2 cellular contexts compared by ENCODE assay signal in genomic region chr5:173229381-173229959, GRCh38.
A peak's percentile ranks its signal among the peaks of the same experiment; 100 is the strongest.
TF ChIP-seq lines count a peak whose summit lies in the region.

No MANE protein-coding gene starts in this region.

TF ChIP-seq in GM23338, 12 proteins besides CTCF, POLR2A, EP300 and RAD21:
- TF ChIP-seq ZNF331 (CRISPR knock-in tag; IDR thresholded peaks at IDR 0.05; ENCODE audit: low read depth) (no peak), ZNF114 (CRISPR knock-in tag; IDR thresholded peaks at IDR 0.05) (no peak), EZH2 (IDR thresholded peaks at IDR 0.05; ENCODE audit: low read depth, unreplicated experiment) (no peak), STAT1 (IDR thresholded peaks at IDR 0.05; ENCODE audit: unreplicated experiment) (no peak), REST (IDR thresholded peaks at IDR 0.05; ENCODE audit: unreplicated experiment) (no peak), EZH2phosphoT487 (IDR thresholded peaks at IDR 0.05; ENCODE audit: unreplicated experiment) (no peak), CREB1 (CRISPR knock-in tag; IDR thresholded peaks at IDR 0.05; ENCODE audit: low read depth) (no peak), POLR2AphosphoS5 (IDR thresholded peaks at IDR 0.05; ENCODE audit: low read depth) (no peak)
TF ChIP-seq in GM23338: peak in this region for 0.

TF ChIP-seq in H1, 55 proteins besides CTCF, POLR2A, EP300 and RAD21:
- peak; percentile 3 for TF ChIP-seq EZH2 (IDR thresholded peaks at IDR 0.05; ENCODE audit: low read depth, low read length, severe bottlenecking)
- TF ChIP-seq SP2 (IDR thresholded peaks at IDR 0.05; ENCODE audit: low read length): no peak
TF ChIP-seq in H1: peak in this region for 1.
